Comparison of ENCODE assay signal across 9 cellular contexts in the genomic region with DNA sequence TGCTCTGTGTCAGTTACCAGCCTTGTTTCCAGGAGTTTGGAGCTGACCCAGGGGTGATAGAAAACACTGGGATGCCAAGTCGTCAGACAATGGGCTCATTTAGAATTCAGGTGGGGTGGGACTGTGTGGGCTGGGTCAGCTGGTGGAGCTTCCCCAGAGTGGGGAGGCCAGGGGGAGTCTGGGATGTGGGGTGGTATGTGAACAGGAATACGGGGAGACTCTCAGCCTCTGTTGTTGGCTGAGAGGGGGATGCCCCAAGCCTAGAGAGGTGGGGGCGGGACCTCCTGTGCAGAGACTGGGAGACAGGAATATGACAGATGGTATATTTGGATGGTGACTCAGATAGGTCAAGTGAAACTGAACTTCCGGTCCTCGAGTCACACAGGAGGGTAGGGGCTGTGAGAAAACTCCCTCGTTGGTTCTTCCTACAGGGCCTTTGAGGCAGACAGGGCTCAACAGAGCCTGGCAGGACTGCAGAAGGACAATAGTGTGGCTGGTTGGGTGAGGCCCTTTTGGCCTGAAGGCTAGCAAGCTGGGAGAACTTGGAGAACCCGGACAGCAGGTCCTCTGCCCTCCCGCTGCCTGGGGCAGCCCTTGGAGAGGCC. TPM values are rescaled to one million over a fixed set of nuclear protein-coding genes. Genes with fewer than 3 reads are reported as not detected.
DNase-seq lines count a peak whose midpoint lies in the region; ATAC-seq and TF ChIP-seq lines count a peak whose summit lies in the region.
"Had no signal": no experiment of that assay in that cellular context is flagged by ENCODE, and none has a peak within 500 bp of the region (broad histone marks: within the 10 kb centered on the region; RNA-seq: fewer than 3 reads in every experiment).

No MANE protein-coding gene starts in this region.

- H3K4me1 ChIP-seq in aorta (ENCODE audit: control insufficient read depth in 1 of 2, insufficient read depth in 2 of 2, low read length in 2 of 2), result no peaks in the 10 kb centered on the region

- ATAC-seq in HG03039 (IDR thresholded peaks at IDR 0.05; ENCODE audit: unreplicated experiment) (peak; percentile 55), aorta (ENCODE audit: low FRiP score) (no peak), left lobe of liver (no peak)

- no peaks in the 10 kb centered on the region for H3K27me3 ChIP-seq in aorta (ENCODE audit: control insufficient read depth in 1 of 2, insufficient read depth in 2 of 2, low read length in 1 of 2)
- H3K27me3 ChIP-seq: cardiac muscle cell had no signal

- no peak for TF ChIP-seq CTCF in fibroblast of villous mesenchyme (IDR thresholded peaks at IDR 0.05; ENCODE audit: insufficient read depth, low read depth, low read length)

- H3K27ac ChIP-seq in aorta (ENCODE audit: low read depth in 1 of 2, low read length in 2 of 2), result no peak overlapping the region
- H3K27ac ChIP-seq: cardiac muscle cell had no signal

- no peaks in the 10 kb centered on the region for H3K9me3 ChIP-seq in aorta (ENCODE audit: control insufficient read depth, low read length)

- H3K4me3 ChIP-seq in fibroblast of villous mesenchyme (ENCODE audit: low read depth, low read length), result no peak overlapping the region
- no peak overlapping the region for H3K4me3 ChIP-seq in aorta (ENCODE audit: low read length in 2 of 2)
- H3K4me3 ChIP-seq: cardiac muscle cell had no signal

- intact Hi-C loops in aorta (cut with DNase I), result no loop called here

- WGBS in aorta, 2 donors, result 67 to 75% methylated on average over 8 of the region's 8 CpGs

- peak; percentile 80 for DNase-seq in activated effector memory CD4-positive, alpha-beta T cell treated with anti-CD3 and anti-CD28 coated beads, Interleukin-2, amount 50 U/mL, for 16 hours
- no peak for DNase-seq in activated effector memory CD4-positive, alpha-beta T cell treated with Interleukin-2 at 50 U/mL for 16 hours
- DNase-seq in SW480 (ENCODE audit: low spot score) (peak; percentile 91), fibroblast of villous mesenchyme (ENCODE audit: low read depth) (peak; percentile 11), aorta (no peak), left lobe of liver (ENCODE audit: low spot score) (no peak)
- DNase-seq in stimulated activated CD4-positive, alpha-beta T cell treated with anti-CD3 and anti-CD28 coated beads, Interleukin-4, amount 100 ng/mL, for 48 hours (ENCODE audit: low read depth in 2 of 2), result peak; percentile 52 to 61

- no peaks in the 10 kb centered on the region for H3K36me3 ChIP-seq in aorta (ENCODE audit: control insufficient read depth in 1 of 2, insufficient read depth in 2 of 2, low read length in 1 of 2)
- H3K36me3 ChIP-seq: cardiac muscle cell had no signal

RNA-seq across cellular contexts. Expression of gene CDH1, which starts 23.7 kb away (rescaled TPM):
- total RNA-seq in fibroblast of villous mesenchyme (under 0.01 TPM in 1 of 2 replicates, not detected in the other), aorta (1 to 10 TPM in 1 of 2 donors, under 1 TPM in 1; 0.29 to 1.0 TPM), left lobe of liver (115 TPM)
- 1 to 10 TPM in 1 of 2 donors, under 1 TPM in 1; 0.23 to 9.6 TPM for polyA plus RNA-seq in aorta

Comparison
In these comparisons a context has a peak if more than half of its experiments do, and no peak if none do; other contexts are left out.
1. DNase-seq: peak in activated effector memory CD4-positive, alpha-beta T cell treated with anti-CD3 and anti-CD28 coated beads, Interleukin-2, amount 50 U/mL, for 16 hours (single experiment), SW480 (single experiment), fibroblast of villous mesenchyme (single experiment) and stimulated activated CD4-positive, alpha-beta T cell treated with anti-CD3 and anti-CD28 coated beads, Interleukin-4, amount 100 ng/mL, for 48 hours (2 of 2); none in activated effector memory CD4-positive, alpha-beta T cell treated with Interleukin-2 at 50 U/mL for 16 hours (single experiment), aorta (0 of 2) and left lobe of liver (single experiment).
2. RNA of gene CDH1, which starts 23.7 kb away (total RNA-seq): 115 TPM in left lobe of liver (single experiment); 0.29 to 1.0 TPM in aorta and under 0.01 TPM in fibroblast of villous mesenchyme; every median in the first group is over 10 times any median in the second.